Comparison of ENCODE assay signal across 18 cellular contexts in the genomic region with DNA sequence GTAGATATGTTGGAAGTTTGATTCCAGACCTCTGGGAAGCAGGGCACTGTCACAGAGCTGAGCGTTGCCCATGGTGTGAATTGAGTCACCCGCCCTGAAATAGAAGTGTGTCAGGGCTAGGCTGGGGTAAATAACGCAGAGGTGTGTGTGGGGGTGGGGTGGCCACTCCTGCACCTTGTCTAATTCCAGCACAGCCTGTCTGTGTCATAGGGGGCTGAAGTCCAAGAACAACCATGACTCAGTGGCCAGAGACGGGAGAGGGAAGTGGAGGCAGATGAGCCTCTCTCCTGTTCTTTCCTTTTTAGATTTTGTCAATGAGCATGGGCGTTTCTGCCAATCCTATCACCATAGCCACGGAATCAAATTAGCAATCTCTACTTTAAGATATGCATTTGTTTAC.
"Had no signal": no experiment of that assay in that cellular context is flagged by ENCODE, and none has a peak within 500 bp of the region (broad histone marks: within the 10 kb centered on the region; RNA-seq: fewer than 3 reads in every experiment).

No MANE protein-coding gene starts in this region.

- H3K4me3 ChIP-seq: sigmoid colon, spleen, thoracic aorta, upper lobe of right lung had no signal

- DNase-seq: activated CD4-positive, alpha-beta T cell treated with anti-CD3 and anti-CD28 coated beads, Interleukin-2, amount 10 ng/mL, durations not matched to agents 24 days and 14 days; activated CD4-positive, CD25-positive, alpha-beta regulatory T cell; activated CD8-positive, alpha-beta memory T cell treated with anti-CD3 and anti-CD28 coated beads, Interleukin-2, amount 50 U/mL, for 48 hours; activated effector memory CD4-positive, alpha-beta T cell treated with anti-CD3 and anti-CD28 coated beads, Interleukin-2, amount 50 U/mL, for 16 hours; activated naive CD4-positive, alpha-beta T cell treated with anti-CD3 and anti-CD28 coated beads, Interleukin-2, amount 50 U/mL, for 16 hours; activated T-cell treated with anti-CD3 and anti-CD28 coated beads, Interleukin-2, amount 50 U/mL, for 48 hours; endodermal cell; foreskin keratinocyte; kidney; mesendoderm; sigmoid colon; spleen; stimulated activated naive B cell treated with anti-CD40 and anti-IgM and Interleukin-4, amounts not matched to agents 10 μg/mL and 1 μg/mL and 100 μg/mL, for 72 hours; T-helper 1 cell; T-helper 9 cell; upper lobe of right lung had no signal

- ATAC-seq: foreskin keratinocyte; SK-N-SH treated with all-trans-retinoic acid at 6 μM for 48 hours; stimulated activated naive B cell treated with anti-CD40 and anti-IgM and Interleukin-4, amounts not matched to agents 10 μg/mL and 1 μg/mL and 100 μg/mL, for 72 hours; upper lobe of right lung had no signal
